ENCODE assay signal across 9 cellular contexts in genomic region chr3:81910244-81910852, GRCh38.
A peak's percentile ranks its signal among the peaks of the same experiment; 100 is the strongest.
DNase-seq lines count a peak whose midpoint lies in the region; ATAC-seq and TF ChIP-seq lines count a peak whose summit lies in the region.
"Had no signal": no experiment of that assay in that cellular context is flagged by ENCODE, and none has a peak within 500 bp of the region (broad histone marks: within the 10 kb centered on the region; RNA-seq: fewer than 3 reads in every experiment).

No MANE protein-coding gene starts in this region.

- no peaks in the 10 kb centered on the region for H3K9me3 Mint-ChIP-seq in naive thymus-derived CD4-positive, alpha-beta T cell
- H3K9me3 Mint-ChIP-seq: T-cell had no signal

- H2AFZ ChIP-seq in OCI-LY3 (ENCODE audit: low read depth, low read length), result peak overlapping the region; percentile 50; the same call in 1 of the 2 replicates

- H3K36me3 ChIP-seq in BJ (ENCODE audit: control insufficient read depth, insufficient read depth, low read length) (no peaks in the 10 kb centered on the region), OCI-LY3 (replicated peaks; ENCODE audit: low read depth, low read length) (no peaks in the 10 kb centered on the region)
- no peaks in the 10 kb centered on the region for H3K36me3 ChIP-seq in naive thymus-derived CD4-positive, alpha-beta T cell (ENCODE audit: control insufficient read depth in 2 of 3, insufficient read depth in 3 of 3, low read length in 3 of 3)

- peak; percentile 65 for ATAC-seq in HG03066 (IDR thresholded peaks at IDR 0.05; ENCODE audit: low read depth, unreplicated experiment)
- peak; percentile 45 for ATAC-seq in naive thymus-derived CD4-positive, alpha-beta T cell
- no peak for ATAC-seq in HG02623 (IDR thresholded peaks at IDR 0.05; ENCODE audit: unreplicated experiment)

- no peaks in the 10 kb centered on the region for H4K20me1 ChIP-seq in OCI-LY3 (ENCODE audit: insufficient read depth, low read length)

- no peaks in the 10 kb centered on the region for H3K79me2 ChIP-seq in OCI-LY3 (ENCODE audit: low read length)

- POLR2A ChIA-PET in BJ (lab: Charles Lee), result no interaction called here
- POLR2A ChIA-PET in naive thymus-derived CD4-positive, alpha-beta T cell (lab: Charles Lee), result interaction anchor here (0.6 kb wide), 1 partner anchor 24 kb away, joined by 3 read pairs; no protein-coding TSS in a partner anchor

- in situ Hi-C loops in GM13976 (cut with MboI; ENCODE audit: low sequenced_read_pairs, unreplicated experiment), result no loop called here

- peaks cover 0 to 2% (median 0%) of the 10 kb centered on the region in 7 donors for H3K4me1 Mint-ChIP-seq in naive thymus-derived CD4-positive, alpha-beta T cell
- H3K4me1 Mint-ChIP-seq: T-cell had no signal

- no peaks in the 10 kb centered on the region for H3K4me1 ChIP-seq in OCI-LY3 (ENCODE audit: low read length)
- no peaks in the 10 kb centered on the region for H3K4me1 ChIP-seq in naive thymus-derived CD4-positive, alpha-beta T cell (ENCODE audit: control insufficient read depth in 2 of 2, insufficient read depth in 2 of 2, low read length in 2 of 2)

- no peak overlapping the region for H3K27ac ChIP-seq in OCI-LY3 (ENCODE audit: low read length)
- no peak overlapping the region for H3K27ac ChIP-seq in dorsolateral prefrontal cortex
- H3K27ac ChIP-seq in naive thymus-derived CD4-positive, alpha-beta T cell (ENCODE audit: low read depth, low read length), result no peak overlapping the region

- no peaks in the 10 kb centered on the region for H3K9me3 ChIP-seq in OCI-LY3 (ENCODE audit: insufficient read depth, low read length)
- no peaks in the 10 kb centered on the region for H3K9me3 ChIP-seq in naive thymus-derived CD4-positive, alpha-beta T cell (ENCODE audit: control insufficient read depth in 2 of 3, low read length in 3 of 3)

- TF ChIP-seq CTCF in BJ (IDR thresholded peaks at IDR 0.05; ENCODE audit: insufficient read depth, low read depth, low read length) (peak; percentile 83), GM13976 (IDR thresholded peaks at IDR 0.05; ENCODE audit: borderline replicate concordance, control extremely low read depth, extremely low read depth, insufficient read depth, missing control alignments) (peak; percentile 59), OCI-LY3 (IDR thresholded peaks at IDR 0.05; ENCODE audit: low read depth, low read length) (peak; percentile 94), dorsolateral prefrontal cortex (IDR thresholded peaks at IDR 0.05 in 54 of 56, conservative IDR thresholded peaks at IDR 0.05 in 2 of 56; ENCODE audit: low read depth in 1 of 56, partially characterized antibody in 56 of 56) (peak; percentile 51 to 85 (median 75))

- peak overlapping the region; percentile 41 for H3K4me2 ChIP-seq in OCI-LY3 (ENCODE audit: low read length)

- CTCF ChIA-PET in BJ (lab: Yijun Ruan, JAX), result interaction anchor here (0.6 to 2.2 kb wide), 27 partner anchors 8 to 338 kb away, joined by 3 to 17 read pairs (median 4); no protein-coding TSS in a partner anchor
- CTCF ChIA-PET in naive thymus-derived CD4-positive, alpha-beta T cell (lab: Charles Lee), result interaction anchor here (1.1 to 1.7 kb wide), 2 partner anchors 7 to 13 kb away, joined by 3 to 5 read pairs; no protein-coding TSS in a partner anchor

- H3K9ac ChIP-seq in OCI-LY3 (ENCODE audit: low read length), result no peak overlapping the region

- no peaks in the 10 kb centered on the region for H3K36me3 Mint-ChIP-seq in naive thymus-derived CD4-positive, alpha-beta T cell
- H3K36me3 Mint-ChIP-seq: T-cell had no signal

- H3K27ac Mint-ChIP-seq in naive thymus-derived CD4-positive, alpha-beta T cell, result no peak overlapping the region
- H3K27ac Mint-ChIP-seq: T-cell had no signal

- no peak overlapping the region for H3K4me3 Mint-ChIP-seq in naive thymus-derived CD4-positive, alpha-beta T cell
- H3K4me3 Mint-ChIP-seq: T-cell had no signal

- H3K27me3 ChIP-seq in BJ (ENCODE audit: control insufficient read depth, insufficient read depth, low read length), result no peaks in the 10 kb centered on the region
- H3K27me3 ChIP-seq in OCI-LY3 (ENCODE audit: low read depth, low read length), result no peaks in the 10 kb centered on the region
- H3K27me3 ChIP-seq in dorsolateral prefrontal cortex, result no peaks in the 10 kb centered on the region
- H3K27me3 ChIP-seq in naive thymus-derived CD4-positive, alpha-beta T cell (ENCODE audit: control insufficient read depth in 2 of 2, insufficient read depth in 2 of 2, low read length in 2 of 2), result no peaks in the 10 kb centered on the region

- H3K4me3 ChIP-seq in BJ (ENCODE audit: low read depth, low read length), result no peak overlapping the region
- H3K4me3 ChIP-seq in OCI-LY3 (ENCODE audit: low read length), result no peak overlapping the region
- no peak overlapping the region for H3K4me3 ChIP-seq in dorsolateral prefrontal cortex
- H3K4me3 ChIP-seq in naive thymus-derived CD4-positive, alpha-beta T cell (ENCODE audit: low read length), result no peak overlapping the region

- DNase-seq in BJ (ENCODE audit: low read depth), result no peak
- DNase-seq in GM13976 (ENCODE audit: low spot score), result no peak
- peak in 1 of 10 donors; percentile 5 for DNase-seq in dorsolateral prefrontal cortex
- DNase-seq in naive thymus-derived CD4-positive, alpha-beta T cell, result peak in 5 of 9 donors; percentile 3 to 40 (median 10)
- DNase-seq in NCI-H187 treated with DMSO at 0.1 percent for 48 hours (lab: John Stamatoyannopoulos, UW), result no peak

- peaks cover 0 to 10% (median 8%) of the 10 kb centered on the region in 5 donors for H3K27me3 Mint-ChIP-seq in naive thymus-derived CD4-positive, alpha-beta T cell

- intact Hi-C loops in dorsolateral prefrontal cortex (cut with DNase I), result no loop called here
- intact Hi-C loops in naive thymus-derived CD4-positive, alpha-beta T cell (cut with micrococcal nuclease), result loop anchor here (5.0 to 10.0 kb wide), 4 partner anchors 243 to 1612 kb away; no protein-coding TSS in a partner anchor

Comparison
In these comparisons a context has a peak if more than half of its experiments do, and no peak if none do; other contexts are left out.
1. DNase-seq: peak in naive thymus-derived CD4-positive, alpha-beta T cell (5 of 9); none in BJ (single experiment), GM13976 (single experiment) and NCI-H187 treated with DMSO at 0.1 percent for 48 hours (single experiment).
2. intact Hi-C loops: an anchor here in naive thymus-derived CD4-positive, alpha-beta T cell (5.0 to 10.0 kb wide); none called in dorsolateral prefrontal cortex.
3. Peak in every context shown above with its lines, with median percentiles within 50 percentile points of each other: CTCF ChIP-seq.